In the genomic region with DNA sequence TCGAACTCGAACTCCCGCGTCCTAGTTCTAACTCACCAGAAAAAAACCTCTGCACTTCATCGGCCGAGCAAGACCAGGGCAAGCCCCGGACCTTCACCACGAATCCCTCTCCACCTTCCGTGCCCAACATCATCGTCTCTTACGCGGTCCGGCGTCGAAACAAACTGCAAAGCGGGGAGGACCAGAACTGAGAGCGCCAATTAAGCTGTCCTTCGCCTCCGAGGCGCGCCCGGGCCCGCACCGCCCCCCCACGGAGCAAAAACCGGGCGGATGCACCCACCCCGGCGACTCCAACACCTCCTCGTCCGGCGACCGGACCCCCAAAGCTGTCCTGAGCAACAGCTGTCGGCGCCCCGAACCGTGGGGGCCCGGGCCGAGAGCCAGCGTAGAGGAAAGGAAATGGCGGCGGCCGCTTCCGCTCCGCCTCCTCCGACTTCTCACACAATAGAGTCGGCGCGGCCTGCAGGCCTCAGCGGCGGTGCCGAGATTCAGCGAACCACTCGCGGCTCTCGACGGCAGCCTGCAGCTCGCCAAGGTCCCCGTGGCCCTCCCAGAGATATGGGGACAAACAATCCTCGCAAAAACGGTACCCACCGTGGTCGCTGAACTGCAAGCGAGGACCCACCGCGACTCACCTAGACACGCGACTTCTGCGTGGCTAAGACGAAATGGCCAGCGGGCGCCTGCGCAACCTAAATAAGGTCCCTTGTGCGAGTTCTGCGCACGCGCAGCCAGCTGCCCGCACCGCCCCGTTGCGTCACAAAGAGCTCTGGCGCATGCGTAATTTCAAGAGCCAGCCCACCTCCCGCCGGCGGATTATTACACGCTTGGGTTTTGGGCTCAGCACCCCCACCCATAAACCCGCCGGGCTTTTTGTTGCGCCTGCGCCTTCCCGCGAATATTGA, we compare ENCODE assay signal across 8 cellular contexts. TPM values are rescaled to one million over a fixed set of nuclear protein-coding genes. Genes with fewer than 3 reads are reported as not detected.
DNase-seq lines count a peak whose midpoint lies in the region; ATAC-seq, FAIRE-seq and TF ChIP-seq lines count a peak whose summit lies in the region.

A gene with protein sequence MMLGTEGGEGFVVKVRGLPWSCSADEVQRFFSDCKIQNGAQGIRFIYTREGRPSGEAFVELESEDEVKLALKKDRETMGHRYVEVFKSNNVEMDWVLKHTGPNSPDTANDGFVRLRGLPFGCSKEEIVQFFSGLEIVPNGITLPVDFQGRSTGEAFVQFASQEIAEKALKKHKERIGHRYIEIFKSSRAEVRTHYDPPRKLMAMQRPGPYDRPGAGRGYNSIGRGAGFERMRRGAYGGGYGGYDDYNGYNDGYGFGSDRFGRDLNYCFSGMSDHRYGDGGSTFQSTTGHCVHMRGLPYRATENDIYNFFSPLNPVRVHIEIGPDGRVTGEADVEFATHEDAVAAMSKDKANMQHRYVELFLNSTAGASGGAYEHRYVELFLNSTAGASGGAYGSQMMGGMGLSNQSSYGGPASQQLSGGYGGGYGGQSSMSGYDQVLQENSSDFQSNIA (minus strand): TSS at position 671 of the 905 bp plus-strand sequence. CDS start 538 bp downstream, at position 133.

- H3K27me3 ChIP-seq in adrenal gland = no peaks in the 10 kb centered on the region
- no peaks in the 10 kb centered on the region for H3K27me3 ChIP-seq in heart right ventricle
- no peaks in the 10 kb centered on the region for H3K27me3 ChIP-seq in upper lobe of right lung

- TF ChIP-seq CTCF in adrenal gland (IDR thresholded peaks at IDR 0.05) (peak in 2 of 6 experiments; percentile 17 to 20), heart right ventricle (IDR thresholded peaks at IDR 0.05) (peak in 2 of 9 donors; percentile 2 to 4), upper lobe of right lung (IDR thresholded peaks at IDR 0.05) (no peak)

- FAIRE-seq in GM12891 (lab: Jason Lieb, UNC) = peak; percentile 90

- 0 to 1% (median 0%) methylated on average over 20 to 93 of the region's 93 CpGs for WGBS in adrenal gland, 4 donors
- 1% methylated on average over 90 to 93 of the region's 93 CpGs for WGBS in heart right ventricle, 2 donors

- H3K4me3 ChIP-seq in adrenal gland = peak within 1 kb of the TSS; percentile 56 to 100 (median 94)
- H3K4me3 ChIP-seq in heart right ventricle = peak within 1 kb of the TSS; percentile 77 to 98 (median 90)
- H3K4me3 ChIP-seq in upper lobe of right lung = peak within 1 kb of the TSS; percentile 100

- intact Hi-C loops in adrenal gland (cut with DNase I) = no loop called here
- intact Hi-C loops in heart right ventricle (cut with DNase I) = loop anchor here in 2 of 10 donors (5.0 kb wide), 2 partner anchors 66 to 71 kb away; a partner anchor contains a TSS
- intact Hi-C loops in posterior vena cava (cut with DNase I) = no loop called here
- intact Hi-C loops in upper lobe of right lung (cut with DNase I) = no loop called here

- TF ChIP-seq POLR2A in GM12891 (IDR thresholded peaks at IDR 0.05; ENCODE audit: low read depth, low read length) = peak; percentile 100
- peak; percentile 99 to 100 for TF ChIP-seq POLR2A in adrenal gland (IDR thresholded peaks at IDR 0.05)

- H3K9me3 ChIP-seq in adrenal gland (replicated peaks in 1 of 3) (no peaks in the 10 kb centered on the region), heart right ventricle (no peaks in the 10 kb centered on the region), upper lobe of right lung (no peaks in the 10 kb centered on the region)

- peaks cover 0 to 42% of the 10 kb centered on the region in 2 donors for H3K36me3 ChIP-seq in adrenal gland (replicated peaks in 1 of 2)
- peaks cover 0 to 44% (median 32%) of the 10 kb centered on the region in 9 donors for H3K36me3 ChIP-seq in heart right ventricle
- H3K36me3 ChIP-seq in upper lobe of right lung = peaks cover 43% of the 10 kb centered on the region

- H3K27ac ChIP-seq in adrenal gland (peak within 1 kb of the TSS; percentile 98 to 100 (median 100)), heart right ventricle (peak within 1 kb of the TSS; percentile 97 to 100 (median 100)), upper lobe of right lung (peak within 1 kb of the TSS; percentile 100)

- peak; percentile 66 for ATAC-seq in HG02852 (IDR thresholded peaks at IDR 0.05; ENCODE audit: unreplicated experiment)
- peak; percentile 90 to 95 (median 90) for ATAC-seq in heart right ventricle
- ATAC-seq in upper lobe of right lung = peak; percentile 91

- DNase-seq in GM12891 (ENCODE audit: insufficient read length, low spot score) (peak; percentile 96), NCI-H146 (lab: John Stamatoyannopoulos, UW) (peak; percentile 96), T-helper 1 cell (peak; percentile 97 to 99 (median 98)), adrenal gland (peak; percentile 98 to 100 (median 99)), heart right ventricle (peak; percentile 98), posterior vena cava (ENCODE audit: low spot score) (peak; percentile 100), upper lobe of right lung (peak; percentile 98)

- H3K4me1 ChIP-seq in adrenal gland (replicated peaks in 1 of 2) (peaks cover 33 to 53% of the 10 kb centered on the region in 2 donors), heart right ventricle (peaks cover 14 to 54% (median 51%) of the 10 kb centered on the region in 9 donors), upper lobe of right lung (peaks cover 44% of the 10 kb centered on the region)

TF ChIP-seq in GM12891, 5 proteins besides CTCF, POLR2A, EP300 and RAD21:
- TF ChIP-seq POLR2AphosphoS5 (IDR thresholded peaks at IDR 0.05; ENCODE audit: low read depth, low read length) (peak; percentile 100), POU2F2 (IDR thresholded peaks at IDR 0.05; ENCODE audit: low read depth, low read length) (peak; percentile 93), TAF1 (IDR thresholded peaks at IDR 0.05; ENCODE audit: low read depth, low read length) (peak; percentile 94), PAX5 (IDR thresholded peaks at IDR 0.05; ENCODE audit: insufficient read depth, low read length, severe bottlenecking) (no peak), SPI1 (IDR thresholded peaks at IDR 0.05; ENCODE audit: low read depth, low read length) (no peak)
TF ChIP-seq in GM12891: peak in this region for 3.

RNA-seq across cellular contexts. Expression of the gene that starts here (rescaled TPM):
- 386 TPM for polyA plus RNA-seq in GM12891 (2012; ENCODE audit: low read depth, missing spikeins)
- total RNA-seq in adrenal gland (100 to 1,000 TPM; 131 to 516 (median 337) TPM), heart right ventricle (100 to 1,000 TPM; 147 to 227 (median 168) TPM), posterior vena cava (100 to 1,000 TPM; 345 to 404 TPM), upper lobe of right lung (470 TPM)
- polyA plus RNA-seq in adrenal gland (100 to 1,000 TPM; 284 to 516 (median 357) TPM), heart right ventricle (100 to 1,000 TPM; 114 to 217 TPM)

Comparison
In these comparisons a context has a peak if more than half of its experiments do, and no peak if none do; other contexts are left out.
1. Peak in every context shown above with its lines: DNase-seq, ATAC-seq, H3K4me3 ChIP-seq and H3K27ac ChIP-seq.